8 cellular contexts compared by ENCODE assay signal in genomic region chr7:87600130-87601124, GRCh38. TPM values are rescaled to one million over a fixed set of nuclear protein-coding genes. Genes with fewer than 3 reads are reported as not detected.
DNase-seq lines count a peak whose midpoint lies in the region; ATAC-seq, FAIRE-seq and TF ChIP-seq lines count a peak whose summit lies in the region.

Gene ABCB1 (minus strand): TSS chr7:87600884. CDS start chr7:87600184, 700 bp downstream.

- peak within 1 kb of the TSS; percentile 45 to 71 (median 58) for H3K4me3 ChIP-seq in breast epithelium

- peak; percentile 96 for FAIRE-seq in urothelium cell line (lab: Jason Lieb, UNC)

- DNase-seq in breast epithelium (ENCODE audit: low spot score in 2 of 2) (peak; percentile 51 to 55), MCF 10A (ENCODE audit: unreplicated experiment) (no peak), SHP77 (lab: John Stamatoyannopoulos, UW) (peak; percentile 86 to 92), left cardiac atrium (peak; percentile 59), pons (ENCODE audit: low spot score) (peak; percentile 22), urothelium cell line (ENCODE audit: low spot score) (peak; percentile 94)
- peak; percentile 57 for DNase-seq in activated naive CD8-positive, alpha-beta T cell treated with anti-CD3 and anti-CD28 coated beads, Interleukin-2, amount 10 ng/mL, durations not matched to agents 7 days and 5 days

- peak within 1 kb of the TSS; percentile 62 to 74 for H3K27ac ChIP-seq in breast epithelium

- no TSS peak for BruUV-seq in MCF 10A (replicated peaks; lab: Mats Ljungman, UMichigan)

- intact Hi-C loops in breast epithelium (cut with DNase I; ENCODE audit: low total_unique reads): no loop called here
- intact Hi-C loops in MCF 10A (cut with micrococcal nuclease): no loop called here
- intact Hi-C loops in left cardiac atrium (cut with DNase I): no loop called here

- POLR2A ChIA-PET in MCF 10A (lab: Yijun Ruan, JAX): interaction anchor here (0.6 to 1.4 kb wide), 3 partner anchors 9 to 529 kb away, joined by 3 to 4 read pairs (median 3); no protein-coding TSS in a partner anchor
- POLR2A ChIA-PET in activated naive CD8-positive, alpha-beta T cell treated with anti-CD3 and anti-CD28 coated beads, Interleukin-2, amount 10 ng/mL, durations not matched to agents 7 days and 5 days (lab: Charles Lee): interaction anchor here (1.0 to 2.2 kb wide), 4 partner anchors 9 to 381 kb away, joined by 3 to 13 read pairs (median 3); partner anchors contain the start of genes DBF4, RUNDC3B, SLC25A40 and TMEM243

- H3K4me1 ChIP-seq in breast epithelium: peaks cover 0 to 5% of the 10 kb centered on the region in 2 donors

- H3K27me3 ChIP-seq in breast epithelium: peaks cover 0 to 26% of the 10 kb centered on the region in 2 donors

- no peak for TF ChIP-seq POLR2A in breast epithelium (IDR thresholded peaks at IDR 0.05)

- no peaks in the 10 kb centered on the region for H3K9me3 Mint-ChIP-seq in MCF 10A (ENCODE audit: unreplicated experiment)
- no peaks in the 10 kb centered on the region for H3K9me3 Mint-ChIP-seq in activated naive CD8-positive, alpha-beta T cell treated with anti-CD3 and anti-CD28 coated beads, Interleukin-2, amount 10 ng/mL, durations not matched to agents 7 days and 5 days

- no peak within 1 kb of the TSS for H3K4me3 Mint-ChIP-seq in MCF 10A (ENCODE audit: unreplicated experiment)
- H3K4me3 Mint-ChIP-seq in activated naive CD8-positive, alpha-beta T cell treated with anti-CD3 and anti-CD28 coated beads, Interleukin-2, amount 10 ng/mL, durations not matched to agents 7 days and 5 days: peak within 1 kb of the TSS; percentile 64

- H3K36me3 ChIP-seq in breast epithelium: no peaks in the 10 kb centered on the region

- H3K36me3 Mint-ChIP-seq in MCF 10A (ENCODE audit: insufficient read depth, unreplicated experiment): no peaks in the 10 kb centered on the region
- no peaks in the 10 kb centered on the region for H3K36me3 Mint-ChIP-seq in activated naive CD8-positive, alpha-beta T cell treated with anti-CD3 and anti-CD28 coated beads, Interleukin-2, amount 10 ng/mL, durations not matched to agents 7 days and 5 days

- peaks cover 6% of the 10 kb centered on the region for H3K4me1 Mint-ChIP-seq in MCF 10A (ENCODE audit: insufficient read depth, unreplicated experiment)
- peaks cover 10% of the 10 kb centered on the region for H3K4me1 Mint-ChIP-seq in activated naive CD8-positive, alpha-beta T cell treated with anti-CD3 and anti-CD28 coated beads, Interleukin-2, amount 10 ng/mL, durations not matched to agents 7 days and 5 days

- H3K27ac Mint-ChIP-seq in MCF 10A (ENCODE audit: low read depth, unreplicated experiment): no peak within 1 kb of the TSS
- H3K27ac Mint-ChIP-seq in activated naive CD8-positive, alpha-beta T cell treated with anti-CD3 and anti-CD28 coated beads, Interleukin-2, amount 10 ng/mL, durations not matched to agents 7 days and 5 days: peak within 1 kb of the TSS; percentile 67

- TF ChIP-seq CTCF in breast epithelium (IDR thresholded peaks at IDR 0.05) (no peak), MCF 10A (IDR thresholded peaks at IDR 0.05; ENCODE audit: unreplicated experiment) (no peak)

- peaks cover 96% of the 10 kb centered on the region for H3K27me3 Mint-ChIP-seq in MCF 10A (ENCODE audit: insufficient read depth, unreplicated experiment)
- peaks cover 14% of the 10 kb centered on the region for H3K27me3 Mint-ChIP-seq in activated naive CD8-positive, alpha-beta T cell treated with anti-CD3 and anti-CD28 coated beads, Interleukin-2, amount 10 ng/mL, durations not matched to agents 7 days and 5 days

- CTCF ChIA-PET in MCF 10A (lab: Yijun Ruan, JAX): interaction anchor here (0.6 to 1.6 kb wide), 4 partner anchors 14 to 569 kb away, joined by 3 to 4 read pairs (median 3); no protein-coding TSS in a partner anchor

- H3K9me3 ChIP-seq in breast epithelium: no peaks in the 10 kb centered on the region

- peak; percentile 76 for ATAC-seq in HG03045 (IDR thresholded peaks at IDR 0.05; ENCODE audit: unreplicated experiment)
- ATAC-seq in activated naive CD8-positive, alpha-beta T cell treated with anti-CD3 and anti-CD28 coated beads, Interleukin-2, amount 10 ng/mL, durations not matched to agents 7 days and 5 days (ENCODE audit: low read depth): peak; percentile 87
- ATAC-seq in left cardiac atrium: peak; percentile 94 to 99

RNA-seq across cellular contexts. Expression of gene ABCB1, which starts in this region (rescaled TPM):
- total RNA-seq in breast epithelium (10 to 100 TPM in 2 of 3 donors, 1 to 10 TPM in 1; 3.2 to 14.9 (median 12.8) TPM), MCF 10A (2022) (not detected in 2 replicates), left cardiac atrium (1 to 10 TPM; 5.2 to 5.9 TPM)
- total RNA-seq in activated naive CD8-positive, alpha-beta T cell treated with anti-CD3 and anti-CD28 coated beads, Interleukin-2, amount 10 ng/mL, durations not matched to agents 7 days and 5 days: 10 to 100 TPM; 30.8 to 35.0 TPM
